In the genomic region with DNA sequence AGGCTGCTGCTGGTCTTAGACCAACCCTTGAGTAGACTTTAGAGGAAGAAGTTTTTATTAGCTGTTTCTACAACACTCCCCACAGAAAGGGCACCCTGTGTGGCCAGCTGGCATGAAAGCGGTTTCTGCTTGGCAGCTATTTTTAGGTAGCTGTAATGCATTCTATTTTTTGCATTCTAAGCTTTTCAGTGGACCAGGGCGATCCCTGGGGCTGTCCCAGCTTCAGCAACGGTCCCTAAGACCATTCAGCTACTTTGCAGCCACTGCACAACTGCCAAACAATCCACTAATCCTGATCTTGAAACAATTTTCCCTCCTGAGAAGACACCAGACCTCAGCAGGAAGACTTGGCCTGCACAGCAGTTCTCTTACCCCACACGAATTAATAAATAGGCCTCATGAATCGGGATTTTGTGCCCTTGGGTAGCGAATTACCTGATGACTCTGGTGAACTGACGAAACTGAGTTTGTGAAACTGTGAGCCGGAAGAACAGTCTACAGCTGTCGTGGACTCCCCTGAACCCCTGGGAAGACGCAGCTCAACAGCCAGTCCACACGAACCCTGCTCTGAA, we compare ENCODE assay signal across 9 cellular contexts. TPM values are rescaled to one million over a fixed set of nuclear protein-coding genes. Genes with fewer than 3 reads are reported as not detected.
DNase-seq lines count a peak whose midpoint lies in the region; ATAC-seq, FAIRE-seq and TF ChIP-seq lines count a peak whose summit lies in the region.
"Had no signal": no experiment of that assay in that cellular context is flagged by ENCODE, and none has a peak within 500 bp of the region (broad histone marks: within the 10 kb centered on the region; RNA-seq: fewer than 3 reads in every experiment).

No MANE protein-coding gene starts in this region.

- no peaks in the 10 kb centered on the region for H3K36me3 ChIP-seq in keratinocyte (ENCODE audit: control insufficient read depth in 2 of 2, extremely low read depth in 1 of 2, insufficient read depth in 2 of 2, low read length in 2 of 2)
- no peaks in the 10 kb centered on the region for H3K36me3 ChIP-seq in CD8-positive, alpha-beta T cell (ENCODE audit: insufficient read depth, low read length)

- H3K27ac ChIP-seq in keratinocyte (ENCODE audit: control insufficient read depth, insufficient read depth, low read length) (no peak overlapping the region), foreskin keratinocyte (no peak overlapping the region)
- no peak overlapping the region for H3K27ac ChIP-seq in CD8-positive, alpha-beta T cell (ENCODE audit: low read depth, low read length)

- DNase-seq in NOMO-1 treated with dmso at 0.1 percent for 144 hours (lab: John Stamatoyannopoulos, UW; ENCODE audit: unreplicated experiment) (peak; percentile 79), keratinocyte (ENCODE audit: low read depth, low spot score) (no peak), foreskin keratinocyte (no peak)
- no peak for DNase-seq in activated CD8-positive, alpha-beta memory T cell treated with anti-CD3 and anti-CD28 coated beads, Interleukin-2, amount 10 ng/mL, durations not matched to agents 7 days and 5 days
- no peak for DNase-seq in CD8-positive, alpha-beta T cell
- DNase-seq in stimulated activated CD4-positive, alpha-beta T cell treated with anti-CD3 and anti-CD28 coated beads, Interleukin-4, amount 100 ng/mL, for 4 hours: no peak

- peaks cover 13% of the 10 kb centered on the region for H3K4me1 Mint-ChIP-seq in activated CD8-positive, alpha-beta memory T cell treated with anti-CD3 and anti-CD28 coated beads, Interleukin-2, amount 10 ng/mL, durations not matched to agents 7 days and 5 days
- peaks cover 5% of the 10 kb centered on the region for H3K4me1 Mint-ChIP-seq in CD8-positive, alpha-beta T cell (ENCODE audit: low read depth)

- H3K9me3 Mint-ChIP-seq in activated CD8-positive, alpha-beta memory T cell treated with anti-CD3 and anti-CD28 coated beads, Interleukin-2, amount 10 ng/mL, durations not matched to agents 7 days and 5 days (ENCODE audit: low read depth): no peaks in the 10 kb centered on the region
- no peaks in the 10 kb centered on the region for H3K9me3 Mint-ChIP-seq in CD8-positive, alpha-beta T cell

- H3K36me3 Mint-ChIP-seq in activated CD8-positive, alpha-beta memory T cell treated with anti-CD3 and anti-CD28 coated beads, Interleukin-2, amount 10 ng/mL, durations not matched to agents 7 days and 5 days: no peaks in the 10 kb centered on the region
- H3K36me3 Mint-ChIP-seq in CD8-positive, alpha-beta T cell: no peaks in the 10 kb centered on the region

- no peak for TF ChIP-seq CTCF in keratinocyte (optimal IDR thresholded peaks at IDR 0.05 in 1 of 3, IDR thresholded peaks at IDR 0.05 in 1 of 3, conservative IDR thresholded peaks at IDR 0.05 in 1 of 3; ENCODE audit: extremely low read depth in 1 of 3, insufficient read depth in 2 of 3, low read length in 3 of 3)
- TF ChIP-seq CTCF in CD8-positive, alpha-beta T cell (IDR thresholded peaks at IDR 0.05): no peak
- TF ChIP-seq CTCF in foreskin keratinocyte (conservative IDR thresholded peaks at IDR 0.05): no peak

- no peak overlapping the region for H3K9ac ChIP-seq in keratinocyte (ENCODE audit: control insufficient read depth, extremely low read depth, insufficient read depth, low read length)

- H3K4me1 ChIP-seq in keratinocyte (ENCODE audit: control insufficient read depth, extremely low read depth, insufficient read depth, low read length) (peaks cover 4% of the 10 kb centered on the region), foreskin keratinocyte (no peaks in the 10 kb centered on the region)
- H3K4me1 ChIP-seq in CD8-positive, alpha-beta T cell (ENCODE audit: insufficient read depth, low read length): no peaks in the 10 kb centered on the region

- H3K27me3 ChIP-seq in keratinocyte (ENCODE audit: control insufficient read depth, extremely low read depth, insufficient read depth, low read length) (no peaks in the 10 kb centered on the region), foreskin keratinocyte (no peaks in the 10 kb centered on the region)
- H3K27me3 ChIP-seq in CD8-positive, alpha-beta T cell (ENCODE audit: insufficient read depth, low read length): no peaks in the 10 kb centered on the region

- no peaks in the 10 kb centered on the region for H3K9me3 ChIP-seq in keratinocyte (ENCODE audit: control insufficient read depth, low read depth, low read length)
- H3K9me3 ChIP-seq in CD8-positive, alpha-beta T cell (ENCODE audit: low read length): no peaks in the 10 kb centered on the region

- POLR2A ChIA-PET in CD8-positive, alpha-beta T cell (lab: Charles Lee): interaction anchor here (1.0 kb wide), 1 partner anchor 14 kb away, joined by 5 read pairs; no protein-coding TSS in a partner anchor

- H4K20me1 ChIP-seq in keratinocyte (ENCODE audit: control insufficient read depth, extremely low read depth, insufficient read depth, low read length): no peaks in the 10 kb centered on the region

- dilution Hi-C loops in keratinocyte (cut with MboI; ENCODE audit: extremely low pct_ligation_motif_present, low sequenced_read_pairs): no loop called here

- no peak overlapping the region for H3K4me2 ChIP-seq in keratinocyte (ENCODE audit: control insufficient read depth, extremely low read depth, insufficient read depth, low read depth, low read length)

- H3K27ac Mint-ChIP-seq in activated CD8-positive, alpha-beta memory T cell treated with anti-CD3 and anti-CD28 coated beads, Interleukin-2, amount 10 ng/mL, durations not matched to agents 7 days and 5 days: no peak overlapping the region
- H3K27ac Mint-ChIP-seq in CD8-positive, alpha-beta T cell: no peak overlapping the region

- H3K4me3 Mint-ChIP-seq in activated CD8-positive, alpha-beta memory T cell treated with anti-CD3 and anti-CD28 coated beads, Interleukin-2, amount 10 ng/mL, durations not matched to agents 7 days and 5 days: no peak overlapping the region
- no peak overlapping the region for H3K4me3 Mint-ChIP-seq in CD8-positive, alpha-beta T cell

- no peaks in the 10 kb centered on the region for H3K79me2 ChIP-seq in keratinocyte (ENCODE audit: control insufficient read depth, insufficient read depth, low read length)

- ATAC-seq in GM18517 (IDR thresholded peaks at IDR 0.05; ENCODE audit: unreplicated experiment) (peak; percentile 94), HG02642 (IDR thresholded peaks at IDR 0.05; ENCODE audit: poor library complexity, unreplicated experiment) (peak; percentile 83), foreskin keratinocyte (no peak)
- ATAC-seq in activated CD8-positive, alpha-beta memory T cell treated with anti-CD3 and anti-CD28 coated beads, Interleukin-2, amount 10 ng/mL, durations not matched to agents 7 days and 5 days: no peak
- ATAC-seq in CD8-positive, alpha-beta T cell: no peak

- intact Hi-C loops in CD8-positive, alpha-beta T cell (cut with DNase I, micrococcal nuclease): no loop called here

- no peak for FAIRE-seq in keratinocyte (lab: Jason Lieb, UNC)
- FAIRE-seq: endothelial cell of umbilical vein had no signal

- no peak overlapping the region for H3K4me3 ChIP-seq in keratinocyte (ENCODE audit: control insufficient read depth in 2 of 3, extremely low read depth in 1 of 3, insufficient read depth in 2 of 3, low read depth in 1 of 3, low read length in 3 of 3)
- H3K4me3 ChIP-seq in CD8-positive, alpha-beta T cell (ENCODE audit: low read depth, low read length): no peak overlapping the region

- H3K27me3 Mint-ChIP-seq in activated CD8-positive, alpha-beta memory T cell treated with anti-CD3 and anti-CD28 coated beads, Interleukin-2, amount 10 ng/mL, durations not matched to agents 7 days and 5 days: no peaks in the 10 kb centered on the region
- H3K27me3 Mint-ChIP-seq in CD8-positive, alpha-beta T cell (ENCODE audit: low read depth): no peaks in the 10 kb centered on the region

- no peaks in the 10 kb centered on the region for H3K9me1 ChIP-seq in keratinocyte (ENCODE audit: control insufficient read depth, extremely low read depth, insufficient read depth, low read length)

- H2AFZ ChIP-seq in keratinocyte (ENCODE audit: control insufficient read depth, low read length): peak overlapping the region; percentile 30

- CTCF ChIA-PET in activated CD8-positive, alpha-beta memory T cell treated with anti-CD3 and anti-CD28 coated beads, Interleukin-2, amount 10 ng/mL, durations not matched to agents 7 days and 5 days (lab: Charles Lee): interaction anchor here (1.2 to 1.4 kb wide), 2 partner anchors 13 to 103 kb away, joined by 3 read pairs; no protein-coding TSS in a partner anchor
- CTCF ChIA-PET in CD8-positive, alpha-beta T cell (lab: Charles Lee): interaction anchor here (1.2 to 1.3 kb wide), 2 partner anchors 23 to 60 kb away, joined by 3 to 4 read pairs; no protein-coding TSS in a partner anchor

RNA-seq across cellular contexts. Expression of a gene that starts 14.6 kb away (rescaled TPM):
- 57.2 to 125 TPM (median 109 TPM) in 3 replicates for polyA plus RNA-seq in keratinocyte
- polyA plus RNA-seq in keratinocyte (2011; ENCODE audit: low read depth): 84.5 TPM
- polyA plus RNA-seq in keratinocyte (2011; cell fraction: cytosol; rRNA removed): 21.8 and 51.8 TPM in 2 replicates
- 153 and 229 TPM in 2 replicates for polyA plus RNA-seq in keratinocyte (2011; cell fraction: nucleus; rRNA removed)
- polyA plus RNA-seq in keratinocyte (2012; ENCODE audit: low replicate concordance): 38.0 and 65.3 TPM in 2 replicates
- polyA minus RNA-seq in keratinocyte: 45.5 to 232 TPM (median 222 TPM) in 3 replicates
- polyA minus RNA-seq in keratinocyte (2011; cell fraction: cytosol; rRNA and poly(A)+ RNA removed): 95.3 TPM
- polyA minus RNA-seq in keratinocyte (2011; cell fraction: nucleus; rRNA and poly(A)+ RNA removed): 311 and 404 TPM in 2 replicates
- total RNA-seq in activated CD8-positive, alpha-beta memory T cell treated with anti-CD3 and anti-CD28 coated beads, Interleukin-2, amount 10 ng/mL, durations not matched to agents 7 days and 5 days: 100 to 1,000 TPM; 409 to 782 TPM
- 100 to 1,000 TPM; 208 to 218 TPM for total RNA-seq in CD8-positive, alpha-beta T cell
- 44.6 and 52.3 TPM in 2 replicates for total RNA-seq in foreskin keratinocyte
- polyA plus RNA-seq in foreskin keratinocyte: 12.8 and 13.4 TPM in 2 replicates

Comparison
In these comparisons a context has a peak if more than half of its experiments do, and no peak if none do; other contexts are left out.
1. ATAC-seq: peak in GM18517 (single experiment) and HG02642 (single experiment); none in activated CD8-positive, alpha-beta memory T cell treated with anti-CD3 and anti-CD28 coated beads, Interleukin-2, amount 10 ng/mL, durations not matched to agents 7 days and 5 days (single experiment), CD8-positive, alpha-beta T cell (single experiment) and foreskin keratinocyte (single experiment).